18 cellular contexts compared by ENCODE assay signal in the genomic region with DNA sequence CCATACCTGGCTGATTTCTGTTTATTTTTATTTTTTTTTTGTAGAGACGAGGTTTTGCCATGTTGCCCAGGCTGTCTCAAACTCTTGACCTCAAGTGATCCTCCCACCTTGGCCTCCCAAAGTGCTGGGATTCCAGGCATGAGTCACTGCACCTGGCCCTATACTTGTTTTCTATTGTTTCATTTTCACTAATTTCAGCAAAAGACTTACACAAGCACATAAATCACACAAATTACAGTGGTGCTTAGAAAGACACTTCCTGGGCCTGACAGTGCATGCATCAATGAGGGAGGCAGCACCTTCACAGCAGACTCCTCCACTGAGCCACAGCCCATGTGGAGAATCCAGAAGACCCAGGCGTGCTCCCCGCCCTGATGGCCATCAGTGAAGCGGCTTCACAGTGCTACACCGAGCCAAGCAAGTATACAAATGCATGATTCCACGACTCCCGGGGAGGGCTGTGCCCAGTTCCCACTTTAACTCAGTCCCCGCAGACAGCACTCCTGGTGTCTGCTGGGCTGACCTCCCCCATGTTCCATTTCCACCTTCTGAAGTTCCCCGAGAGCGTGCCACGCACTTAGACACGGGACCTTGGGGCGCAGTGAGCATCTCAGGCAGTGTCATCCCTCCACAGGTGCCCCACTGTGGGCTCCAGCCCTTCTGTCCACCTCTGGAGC. TPM values are rescaled to one million over a fixed set of nuclear protein-coding genes. Genes with fewer than 3 reads are reported as not detected.
DNase-seq lines count a peak whose midpoint lies in the region; ATAC-seq, FAIRE-seq and TF ChIP-seq lines count a peak whose summit lies in the region.
"Had no signal": no experiment of that assay in that cellular context is flagged by ENCODE, and none has a peak within 500 bp of the region (broad histone marks: within the 10 kb centered on the region; RNA-seq: fewer than 3 reads in every experiment).

No MANE protein-coding gene starts in this region.

- peak; percentile 25 for DNase-seq in activated CD4-positive, CD25-positive, alpha-beta regulatory T cell treated with anti-CD3 and anti-CD28 coated beads, Interleukin-2, amount 50 U/mL, for 72 hours
- no peak for DNase-seq in activated CD4-positive, CD25-positive, alpha-beta regulatory T cell (lab: John Stamatoyannopoulos, UW)
- no peak for DNase-seq in activated CD8-positive, alpha-beta T cell treated with anti-CD3 and anti-CD28 coated beads, Interleukin-2, amount 10 ng/mL, durations not matched to agents 7 days and 5 days
- DNase-seq in left kidney (ENCODE audit: low read depth, low spot score): peak; percentile 20
- no peak for DNase-seq in CD4-positive, alpha-beta memory T cell
- DNase-seq in SHP77 (lab: John Stamatoyannopoulos, UW): no peak
- no peak for DNase-seq in frontal cortex (ENCODE audit: low spot score in 2 of 2)
- DNase-seq: COR-L47, DMS153, EL, MV-4-11, NCI-H1417 treated with DMSO at 0.1 percent for 48 hours, NCI-H2227 treated with DMSO at 0.1 percent for 48 hours, NCI-H524 treated with DMSO at 0.1 percent for 48 hours had no signal

- peaks cover 33 to 96% of the 10 kb centered on the region in 2 experiments for H3K36me3 ChIP-seq in HEK293 (ENCODE audit: control insufficient read depth in 2 of 2, insufficient read depth in 1 of 2, low read length in 2 of 2)
- peaks cover 78% of the 10 kb centered on the region for H3K36me3 ChIP-seq in CD4-positive, alpha-beta memory T cell (ENCODE audit: insufficient read depth, low read length)

- H3K27ac ChIP-seq in HEK293 (ENCODE audit: extremely low read depth, low read depth, low read length): no peak overlapping the region
- no peak overlapping the region for H3K27ac ChIP-seq in CD4-positive, alpha-beta memory T cell (ENCODE audit: low read depth, low read length)
- H3K27ac ChIP-seq: C4-2B had no signal

- TF ChIP-seq CTCF in HEK293 (tag by site-specific recombination; IDR thresholded peaks at IDR 0.05): no peak

- POLR2A ChIA-PET in HEK293 (lab: Yijun Ruan, JAX): no interaction called here
- POLR2A ChIA-PET in activated CD8-positive, alpha-beta T cell treated with anti-CD3 and anti-CD28 coated beads, Interleukin-2, amount 10 ng/mL, durations not matched to agents 7 days and 5 days (lab: Charles Lee): no interaction called here
- POLR2A ChIA-PET in CD4-positive, alpha-beta memory T cell (lab: Charles Lee; ENCODE audit: partially characterized antibody): no interaction called here

- H3K27me3 ChIP-seq in CD4-positive, alpha-beta memory T cell (ENCODE audit: insufficient read depth, low read length): no peaks in the 10 kb centered on the region

- intact Hi-C loops in CD4-positive, alpha-beta memory T cell (cut with micrococcal nuclease): no loop called here

- no peak overlapping the region for H3K4me3 Mint-ChIP-seq in activated CD8-positive, alpha-beta T cell treated with anti-CD3 and anti-CD28 coated beads, Interleukin-2, amount 10 ng/mL, durations not matched to agents 7 days and 5 days
- H3K4me3 Mint-ChIP-seq in CD4-positive, alpha-beta memory T cell: no peak overlapping the region

- no peak overlapping the region for H3K4me3 ChIP-seq in HEK293 (ENCODE audit: low read depth, low read length)
- H3K4me3 ChIP-seq in CD4-positive, alpha-beta memory T cell (ENCODE audit: low read length in 2 of 2): no peak overlapping the region

- H3K27ac Mint-ChIP-seq in activated CD8-positive, alpha-beta T cell treated with anti-CD3 and anti-CD28 coated beads, Interleukin-2, amount 10 ng/mL, durations not matched to agents 7 days and 5 days: peak overlapping the region; percentile 18
- H3K27ac Mint-ChIP-seq in CD4-positive, alpha-beta memory T cell: peak overlapping the region in 1 of 7 donors; percentile 4

- H3K4me1 Mint-ChIP-seq in activated CD8-positive, alpha-beta T cell treated with anti-CD3 and anti-CD28 coated beads, Interleukin-2, amount 10 ng/mL, durations not matched to agents 7 days and 5 days (ENCODE audit: low read depth): no peaks in the 10 kb centered on the region
- peaks cover 0 to 4% (median under 1%) of the 10 kb centered on the region in 4 donors for H3K4me1 Mint-ChIP-seq in CD4-positive, alpha-beta memory T cell

- no peaks in the 10 kb centered on the region for H3K4me1 ChIP-seq in HEK293 (ENCODE audit: control insufficient read depth, insufficient read depth, low read length)
- H3K4me1 ChIP-seq in CD4-positive, alpha-beta memory T cell (ENCODE audit: insufficient read depth, low read length): no peaks in the 10 kb centered on the region

- no peak for FAIRE-seq in frontal cortex (lab: Jason Lieb, UNC)
- FAIRE-seq: A204.1, H1 had no signal

- CTCF ChIA-PET in HEK293 (lab: Yijun Ruan, JAX): no interaction called here
- CTCF ChIA-PET in activated CD8-positive, alpha-beta T cell treated with anti-CD3 and anti-CD28 coated beads, Interleukin-2, amount 10 ng/mL, durations not matched to agents 7 days and 5 days (lab: Charles Lee): interaction anchor here (2.6 kb wide), 1 partner anchor 12 kb away, joined by 13 read pairs; no protein-coding TSS in a partner anchor
- CTCF ChIA-PET in CD4-positive, alpha-beta memory T cell (lab: Charles Lee; ENCODE audit: partially characterized antibody): no interaction called here

- H3K9me3 ChIP-seq in HEK293 (ENCODE audit: control insufficient read depth, insufficient read depth, low read depth, low read length): no peaks in the 10 kb centered on the region
- H3K9me3 ChIP-seq in CD4-positive, alpha-beta memory T cell (ENCODE audit: control insufficient read depth in 1 of 2, low read length in 2 of 2): no peaks in the 10 kb centered on the region

- H3K9me3 Mint-ChIP-seq in activated CD8-positive, alpha-beta T cell treated with anti-CD3 and anti-CD28 coated beads, Interleukin-2, amount 10 ng/mL, durations not matched to agents 7 days and 5 days (ENCODE audit: insufficient read depth): no peaks in the 10 kb centered on the region
- H3K9me3 Mint-ChIP-seq in CD4-positive, alpha-beta memory T cell: peaks cover 0 to 2% (median 0%) of the 10 kb centered on the region in 8 donors

- no peak for ATAC-seq in activated CD8-positive, alpha-beta T cell treated with anti-CD3 and anti-CD28 coated beads, Interleukin-2, amount 10 ng/mL, durations not matched to agents 7 days and 5 days

- peaks cover 53% of the 10 kb centered on the region for H3K36me3 Mint-ChIP-seq in activated CD8-positive, alpha-beta T cell treated with anti-CD3 and anti-CD28 coated beads, Interleukin-2, amount 10 ng/mL, durations not matched to agents 7 days and 5 days (ENCODE audit: low read depth)
- H3K36me3 Mint-ChIP-seq in CD4-positive, alpha-beta memory T cell: peaks cover 62 to 95% of the 10 kb centered on the region in 2 donors

- no peaks in the 10 kb centered on the region for H3K27me3 Mint-ChIP-seq in activated CD8-positive, alpha-beta T cell treated with anti-CD3 and anti-CD28 coated beads, Interleukin-2, amount 10 ng/mL, durations not matched to agents 7 days and 5 days (ENCODE audit: low read depth)
- H3K27me3 Mint-ChIP-seq in CD4-positive, alpha-beta memory T cell: no peaks in the 10 kb centered on the region

TF ChIP-seq in HEK293, 187 proteins besides CTCF, POLR2A, EP300 and RAD21:
- TF ChIP-seq ZNF514 (tag by site-specific recombination; IDR thresholded peaks at IDR 0.05) (no peak), GLIS1 (tag by site-specific recombination; IDR thresholded peaks at IDR 0.05) (0 out of 2 replicates have a peak, but pooled peaks have one; percentile 11), ZNF155 (tag by site-specific recombination; IDR thresholded peaks at IDR 0.05) (no peak), ZBTB20 (tag by site-specific recombination; IDR thresholded peaks at IDR 0.05) (no peak), SP7 (tag by site-specific recombination; IDR thresholded peaks at IDR 0.05) (peak; percentile 95), ZNF48 (tag by site-specific recombination; IDR thresholded peaks at IDR 0.05) (no peak)

RNA-seq across cellular contexts. Expression of a gene that starts 20.6 kb away (rescaled TPM):
- total RNA-seq in activated CD8-positive, alpha-beta T cell treated with anti-CD3 and anti-CD28 coated beads, Interleukin-2, amount 10 ng/mL, durations not matched to agents 7 days and 5 days: 10 to 100 TPM; 47.5 TPM
- 10 to 100 TPM; 78.5 to 80.7 TPM for total RNA-seq in CD4-positive, alpha-beta memory T cell
- 10 to 100 TPM; 25.5 to 47.6 TPM for polyA plus RNA-seq in CD4-positive, alpha-beta memory T cell
- 55.0 TPM for total RNA-seq in frontal cortex

Comparison
In these comparisons a context has a peak if more than half of its experiments do, and no peak if none do; other contexts are left out.
1. DNase-seq: peak in activated CD4-positive, CD25-positive, alpha-beta regulatory T cell treated with anti-CD3 and anti-CD28 coated beads, Interleukin-2, amount 50 U/mL, for 72 hours (single experiment) and left kidney (single experiment); none in activated CD4-positive, CD25-positive, alpha-beta regulatory T cell (0 of 4), activated CD8-positive, alpha-beta T cell treated with anti-CD3 and anti-CD28 coated beads, Interleukin-2, amount 10 ng/mL, durations not matched to agents 7 days and 5 days (single experiment), CD4-positive, alpha-beta memory T cell (0 of 5), SHP77 (0 of 2) and frontal cortex (0 of 2).